7 cellular contexts compared by ENCODE assay signal in genomic region chr6:167374167-167374566, GRCh38. TPM values are rescaled to one million over a fixed set of nuclear protein-coding genes. Genes with fewer than 3 reads are reported as not detected.
"Had no signal": no experiment of that assay in that cellular context is flagged by ENCODE, and none has a peak within 500 bp of the region (broad histone marks: within the 10 kb centered on the region; RNA-seq: fewer than 3 reads in every experiment).

No MANE protein-coding gene starts in this region.

RNA-seq across cellular contexts. Expression of gene TTLL2, which starts 49.3 kb away (rescaled TPM):
- total RNA-seq: GM23248, GM23338, H1, H4, H7, H9, HFFc6 had no signal
- polyA plus RNA-seq: GM23248, GM23338, H1 had no signal
